In genomic region chr9:2781336-2781735, GRCh38 we compare ENCODE assay signal across 29 cellular contexts.
"Had no signal": no experiment of that assay in that cellular context is flagged by ENCODE, and none has a peak within 500 bp of the region (broad histone marks: within the 10 kb centered on the region; RNA-seq: fewer than 3 reads in every experiment).

No MANE protein-coding gene starts in this region.

- H3K9me3 ChIP-seq: body of pancreas had no signal

- H3K27me3 Mint-ChIP-seq: activated CD8-positive, alpha-beta T cell treated with anti-CD3 and anti-CD28 coated beads for 36 hours; activated naive CD4-positive, alpha-beta T cell treated with anti-CD3 and anti-CD28 coated beads, Interleukin-2, amount 50 U/mL, for 24 hours; activated naive CD8-positive, alpha-beta T cell treated with anti-CD3 and anti-CD28 coated beads, Interleukin-2, amount 10 ng/mL, durations not matched to agents 7 days and 5 days had no signal

- H3K27ac ChIP-seq: adrenal gland, body of pancreas, breast epithelium, SJCRH30, SK-N-MC, WERI-Rb-1 had no signal

- H3K27me3 ChIP-seq: adrenal gland, body of pancreas, breast epithelium, SJCRH30 had no signal

- H3K4me3 ChIP-seq: adrenal gland, body of pancreas, breast epithelium, SJCRH30, SK-N-MC had no signal

- H3K4me1 ChIP-seq: adrenal gland, body of pancreas, breast epithelium, SJCRH30 had no signal

- H3K4me1 Mint-ChIP-seq: activated naive CD4-positive, alpha-beta T cell treated with anti-CD3 and anti-CD28 coated beads, Interleukin-2, amount 50 U/mL, for 24 hours; activated naive CD8-positive, alpha-beta T cell treated with anti-CD3 and anti-CD28 coated beads, Interleukin-2, amount 10 ng/mL, durations not matched to agents 7 days and 5 days had no signal

- DNase-seq: activated CD4-positive, alpha-beta T cell treated with anti-CD3 and anti-CD28 coated beads for 1 hour; activated CD4-positive, alpha-beta T cell treated with anti-CD3 and anti-CD28 coated beads for 48 hours; activated CD4-positive, alpha-beta T cell treated with anti-CD3 and anti-CD28 coated beads, Interleukin-2, amount 50 U/mL, for 4 hours; activated CD4-positive, CD25-positive, alpha-beta regulatory T cell; activated CD8-positive, alpha-beta T cell treated with anti-CD3 and anti-CD28 coated beads for 36 hours; activated gamma-delta T cell; activated naive CD4-positive, alpha-beta T cell treated with Interleukin-2 at 50 U/mL for 16 hours; activated naive CD8-positive, alpha-beta T cell treated with anti-CD3 and anti-CD28 coated beads, Interleukin-2, amount 10 ng/mL, durations not matched to agents 7 days and 5 days; activated T-cell treated with anti-CD3 and anti-CD28 coated beads, Interleukin-2, amount 50 U/mL, for 1 hour; activated T-cell treated with anti-CD3 and anti-CD28 coated beads, Interleukin-2, amount 50 U/mL, for 72 hours; adrenal gland; body of pancreas; Karpas-422; NCI-H1105 treated with DMSO at 0.1 percent for 48 hours; NCI-H1436; NCI-H1694; NCI-H1930; NCI-H2081 treated with DMSO at 0.1 percent for 48 hours; NCI-H345; NCI-H524 treated with DMSO at 0.1 percent for 48 hours; SHP77; SJCRH30; T1000; WERI-Rb-1 had no signal

- ATAC-seq: activated CD8-positive, alpha-beta T cell treated with anti-CD3 and anti-CD28 coated beads for 36 hours; activated T-cell treated with anti-CD3 and anti-CD28 coated beads, Interleukin-2, amount 50 U/mL, for 72 hours; body of pancreas; Panc1 had no signal

- H3K4me3 Mint-ChIP-seq: activated CD8-positive, alpha-beta T cell treated with anti-CD3 and anti-CD28 coated beads for 36 hours; activated naive CD4-positive, alpha-beta T cell treated with anti-CD3 and anti-CD28 coated beads, Interleukin-2, amount 50 U/mL, for 24 hours; activated naive CD8-positive, alpha-beta T cell treated with anti-CD3 and anti-CD28 coated beads, Interleukin-2, amount 10 ng/mL, durations not matched to agents 7 days and 5 days; activated T-cell treated with anti-CD3 and anti-CD28 coated beads, Interleukin-2, amount 50 U/mL, for 72 hours had no signal

- H3K27ac Mint-ChIP-seq: activated CD8-positive, alpha-beta T cell treated with anti-CD3 and anti-CD28 coated beads for 36 hours; activated naive CD4-positive, alpha-beta T cell treated with anti-CD3 and anti-CD28 coated beads, Interleukin-2, amount 50 U/mL, for 24 hours; activated T-cell treated with anti-CD3 and anti-CD28 coated beads, Interleukin-2, amount 50 U/mL, for 72 hours; activated T-helper 2 cell treated with anti-CD3 and anti-CD28 coated beads, Interferon-gamma antibody, Interleukin-2, Interleukin-4, amounts not matched to agents 10 μg/mL and 5 μg/mL and 100 μg/mL, durations not matched to agents 14 hours and 24 hours and 36 hours had no signal
